Comparison of ENCODE assay signal across 1 cellular context in the genomic region with DNA sequence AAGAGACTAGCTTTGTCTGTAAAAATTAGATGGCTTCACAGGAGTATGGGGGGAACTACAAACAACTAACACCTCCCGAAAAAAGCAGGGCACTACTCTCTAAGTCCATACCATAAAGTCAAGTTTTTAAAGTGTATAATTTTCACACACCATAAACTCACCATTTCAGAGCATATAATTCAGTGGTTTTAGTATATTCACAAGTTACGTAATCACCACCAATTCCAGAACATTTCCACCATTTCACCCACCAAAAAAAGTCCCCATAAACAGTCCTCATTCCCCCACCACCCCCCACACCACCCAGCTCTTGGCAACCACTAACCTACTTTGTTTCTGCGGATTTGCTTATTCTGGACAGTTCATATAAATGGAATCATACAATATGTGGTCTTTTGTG.
TF ChIP-seq lines count a peak whose summit lies in the region.

No MANE protein-coding gene starts in this region.

TF ChIP-seq in HepG2, 621 proteins besides CTCF, POLR2A, EP300 and RAD21:
- TF ChIP-seq CEBPB (IDR thresholded peaks at IDR 0.05; ENCODE audit: borderline replicate concordance, low read depth, low read length) = peak; percentile 55; the same call in 1 of the 2 replicates
- peak; percentile 71 for TF ChIP-seq HNRNPK (IDR thresholded peaks at IDR 0.05; ENCODE audit: low read depth, low read length, poor library complexity, severe bottlenecking)
- no peak for TF ChIP-seq NFKB2 (CRISPR knock-in tag; IDR thresholded peaks at IDR 0.05; ENCODE audit: borderline replicate concordance)
